Comparison of ENCODE assay signal across 17 cellular contexts in genomic region chr1:228268891-228269285, GRCh38.
DNase-seq lines count a peak whose midpoint lies in the region; ATAC-seq and TF ChIP-seq lines count a peak whose summit lies in the region.
"Had no signal": no experiment of that assay in that cellular context is flagged by ENCODE, and none has a peak within 500 bp of the region (broad histone marks: within the 10 kb centered on the region; RNA-seq: fewer than 3 reads in every experiment).

No MANE protein-coding gene starts in this region.

- no peak for TF ChIP-seq EP300 in upper lobe of left lung (IDR thresholded peaks at IDR 0.05)

- no peak overlapping the region for H3K4me2 ChIP-seq in hepatocyte
- H3K4me2 ChIP-seq: BLaER1 had no signal

- H3K27ac ChIP-seq in coronary artery (no peak overlapping the region), right atrium auricular region (peak overlapping the region; percentile 40 to 67), hepatocyte (no peak overlapping the region), upper lobe of left lung (no peak overlapping the region)
- H3K27ac ChIP-seq: 22Rv1, BLaER1 had no signal

- H3K27ac Mint-ChIP-seq in stimulated activated effector memory CD8-positive, alpha-beta T cell treated with anti-CD3 and anti-CD28 coated beads, Interleukin-12 subunit alpha, Interleukin-12 subunit beta, amount 100 ng/mL, for 72 hours: peak overlapping the region; percentile 45
- H3K27ac Mint-ChIP-seq: CD8-positive, alpha-beta T cell had no signal

- H3K9me3 Mint-ChIP-seq in stimulated activated effector memory CD8-positive, alpha-beta T cell treated with anti-CD3 and anti-CD28 coated beads, Interleukin-12 subunit alpha, Interleukin-12 subunit beta, amount 100 ng/mL, for 72 hours: no peaks in the 10 kb centered on the region
- H3K9me3 Mint-ChIP-seq: CD8-positive, alpha-beta T cell had no signal

- H2AFZ ChIP-seq in hepatocyte: no peak overlapping the region

- no peak overlapping the region for H3K4me3 Mint-ChIP-seq in stimulated activated effector memory CD8-positive, alpha-beta T cell treated with anti-CD3 and anti-CD28 coated beads, Interleukin-12 subunit alpha, Interleukin-12 subunit beta, amount 100 ng/mL, for 72 hours
- H3K4me3 Mint-ChIP-seq: CD8-positive, alpha-beta T cell had no signal

- no peaks in the 10 kb centered on the region for H3K79me2 ChIP-seq in hepatocyte

- H4K20me1 ChIP-seq in hepatocyte (ENCODE audit: insufficient read depth, poor library complexity, severe bottlenecking): no peaks in the 10 kb centered on the region
- H4K20me1 ChIP-seq: BLaER1 had no signal

- TF ChIP-seq CTCF in coronary artery (IDR thresholded peaks at IDR 0.05) (no peak), right atrium auricular region (IDR thresholded peaks at IDR 0.05) (no peak), hepatocyte (IDR thresholded peaks at IDR 0.05; ENCODE audit: poor library complexity) (no peak), upper lobe of left lung (IDR thresholded peaks at IDR 0.05) (no peak)

- no peaks in the 10 kb centered on the region for H3K9me3 ChIP-seq in right atrium auricular region
- H3K9me3 ChIP-seq in hepatocyte (ENCODE audit: low read depth): no peaks in the 10 kb centered on the region
- no peaks in the 10 kb centered on the region for H3K9me3 ChIP-seq in upper lobe of left lung
- H3K9me3 ChIP-seq: BLaER1 had no signal

- H3K36me3 ChIP-seq in right atrium auricular region (peaks cover 59% of the 10 kb centered on the region), hepatocyte (replicated peaks; ENCODE audit: insufficient read depth, low read depth) (no peaks in the 10 kb centered on the region), upper lobe of left lung (peaks cover 0 to 5% (median 2%) of the 10 kb centered on the region in 4 donors)

- 91% methylated on average over 8 of the region's 8 CpGs for WGBS in hepatocyte (ENCODE audit: low lambda C conversion rate, missing lambda C conversion rate)
- 87 to 90% methylated on average over 8 of the region's 8 CpGs for WGBS in upper lobe of left lung, 2 donors

- no peak for ATAC-seq in stimulated activated effector memory CD8-positive, alpha-beta T cell treated with anti-CD3 and anti-CD28 coated beads, Interleukin-12 subunit alpha, Interleukin-12 subunit beta, amount 100 ng/mL, for 72 hours
- ATAC-seq in upper lobe of left lung (ENCODE audit: low FRiP score in 2 of 2): no peak
- ATAC-seq: Panc1 had no signal

- TF ChIP-seq POLR2A in upper lobe of left lung (IDR thresholded peaks at IDR 0.05): no peak

- no peaks in the 10 kb centered on the region for H3K9me2 ChIP-seq in hepatocyte (replicated peaks; ENCODE audit: insufficient read depth)

- H3K4me1 ChIP-seq in right atrium auricular region: peaks cover 0 to 11% of the 10 kb centered on the region in 2 donors
- H3K4me1 ChIP-seq in hepatocyte (ENCODE audit: insufficient read depth): no peaks in the 10 kb centered on the region
- H3K4me1 ChIP-seq in upper lobe of left lung: no peaks in the 10 kb centered on the region
- H3K4me1 ChIP-seq: BLaER1 had no signal

- H3K4me3 ChIP-seq in coronary artery (no peak overlapping the region), right atrium auricular region (no peak overlapping the region), hepatocyte (no peak overlapping the region), upper lobe of left lung (no peak overlapping the region)
- H3K4me3 ChIP-seq: BLaER1 had no signal

- H3K27me3 ChIP-seq in right atrium auricular region (no peaks in the 10 kb centered on the region), hepatocyte (no peaks in the 10 kb centered on the region), upper lobe of left lung (no peaks in the 10 kb centered on the region)
- H3K27me3 ChIP-seq: BLaER1 had no signal

- peaks cover 6% of the 10 kb centered on the region for H3K4me1 Mint-ChIP-seq in stimulated activated effector memory CD8-positive, alpha-beta T cell treated with anti-CD3 and anti-CD28 coated beads, Interleukin-12 subunit alpha, Interleukin-12 subunit beta, amount 100 ng/mL, for 72 hours

- H3K36me3 Mint-ChIP-seq in stimulated activated effector memory CD8-positive, alpha-beta T cell treated with anti-CD3 and anti-CD28 coated beads, Interleukin-12 subunit alpha, Interleukin-12 subunit beta, amount 100 ng/mL, for 72 hours: no peaks in the 10 kb centered on the region

- DNase-seq in NCI-H82 (lab: John Stamatoyannopoulos, UW) (peak; percentile 17), NCI-H82 treated with DMSO at 0.1 percent for 48 hours (lab: John Stamatoyannopoulos, UW; ENCODE audit: unreplicated experiment) (no peak), coronary artery (ENCODE audit: low spot score) (peak; percentile 53), right atrium auricular region (ENCODE audit: low spot score) (no peak), hepatocyte (ENCODE audit: low spot score) (no peak), NCI-H2171 treated with DMSO at 0.1 percent for 48 hours (lab: John Stamatoyannopoulos, UW) (no peak), upper lobe of left lung (no peak)
- DNase-seq in stimulated activated effector memory CD8-positive, alpha-beta T cell treated with anti-CD3 and anti-CD28 coated beads, Interleukin-12 subunit alpha, Interleukin-12 subunit beta, amount 100 ng/mL, for 72 hours (ENCODE audit: low spot score in 2 of 2): no peak
- DNase-seq: GF-D8, KG1, NCI-H1436 treated with DMSO at 0.1 percent for 48 hours, NCI-H2029 treated with DMSO at 0.1 percent for 48 hours, NCI-H510A treated with DMSO at 0.1 percent for 48 hours had no signal

Comparison
In these comparisons a context has a peak if more than half of its experiments do, and no peak if none do; other contexts are left out.
1. DNase-seq: peak in NCI-H82 (single experiment) and coronary artery (single experiment); none in NCI-H82 treated with DMSO at 0.1 percent for 48 hours (single experiment), right atrium auricular region (single experiment), stimulated activated effector memory CD8-positive, alpha-beta T cell treated with anti-CD3 and anti-CD28 coated beads, Interleukin-12 subunit alpha, Interleukin-12 subunit beta, amount 100 ng/mL, for 72 hours (0 of 2), hepatocyte (single experiment), NCI-H2171 treated with DMSO at 0.1 percent for 48 hours (single experiment) and upper lobe of left lung (0 of 2).
2. H3K27ac ChIP-seq: peak in right atrium auricular region (2 of 2); none in coronary artery (0 of 2), hepatocyte (single experiment) and upper lobe of left lung (0 of 4).